Comparison of ENCODE assay signal across 18 cellular contexts in genomic region chr7:30201921-30202320, GRCh38.
A peak's percentile ranks its signal among the peaks of the same experiment; 100 is the strongest.
DNase-seq lines count a peak whose midpoint lies in the region; ATAC-seq, FAIRE-seq and TF ChIP-seq lines count a peak whose summit lies in the region.
"Had no signal": no experiment of that assay in that cellular context is flagged by ENCODE, and none has a peak within 500 bp of the region (broad histone marks: within the 10 kb centered on the region; RNA-seq: fewer than 3 reads in every experiment).

No MANE protein-coding gene starts in this region.

- peaks cover 5% of the 10 kb centered on the region for H3K36me3 Mint-ChIP-seq in brain

- peak; percentile 28 for ATAC-seq in HG03520 (IDR thresholded peaks at IDR 0.05; ENCODE audit: unreplicated experiment)
- no peak for ATAC-seq in GM18519 (IDR thresholded peaks at IDR 0.05; ENCODE audit: low FRiP score, unreplicated experiment)
- ATAC-seq: Panc1 had no signal

- peaks cover 0 to 16% (median 9%) of the 10 kb centered on the region in 6 donors for H3K4me1 ChIP-seq in spleen

- intact Hi-C loops in spleen (cut with DNase I; ENCODE audit: low total_unique reads) = no loop called here

- DNase-seq in GM12892 (ENCODE audit: insufficient read length) = no peak
- no peak for DNase-seq in spleen
- DNase-seq in GOT3 (lab: John Stamatoyannopoulos, UW) = no peak
- DNase-seq in NCI-H187 treated with DMSO at 0.1 percent for 48 hours (lab: John Stamatoyannopoulos, UW) = no peak
- DNase-seq: AML-193; Calu3; CD4-positive, alpha-beta T cell; H7; NCI-H1436 treated with DMSO at 0.1 percent for 48 hours; NCI-H226; NCI-H774; SHP77 treated with DMSO at 0.1 percent for 48 hours had no signal

- peak; percentile 17 for FAIRE-seq in GM12892 (lab: Jason Lieb, UNC)
- FAIRE-seq: G401.6, HTR-8/SVneo had no signal

- no peaks in the 10 kb centered on the region for H3K27me3 ChIP-seq in spleen (replicated peaks in 1 of 7)

- no peak for TF ChIP-seq POLR2A in GM12892 (IDR thresholded peaks at IDR 0.05; ENCODE audit: low read depth, low read length)
- no peak for TF ChIP-seq POLR2A in spleen (IDR thresholded peaks at IDR 0.05)

- no peak overlapping the region for H3K4me3 Mint-ChIP-seq in brain
- H3K4me3 Mint-ChIP-seq: CD4-positive, alpha-beta T cell had no signal

- 77 to 97% (median 82%) methylated on average over 2 of the region's 2 CpGs for WGBS in spleen, 5 donors

- H3K27ac ChIP-seq in spleen = peak overlapping the region in 5 of 8 donors; percentile 12 to 70 (median 52)

- H3K27ac Mint-ChIP-seq in brain = peak overlapping the region in 3 of 5 experiments; percentile 27 to 68 (median 66)
- H3K27ac Mint-ChIP-seq: CD4-positive, alpha-beta T cell had no signal

- peaks cover 19% of the 10 kb centered on the region for H3K4me1 Mint-ChIP-seq in brain

- H3K9me3 ChIP-seq in spleen = peaks cover 0 to 7% (median 2%) of the 10 kb centered on the region in 8 donors

- peaks cover 8 to 21% (median 11%) of the 10 kb centered on the region in 5 experiments for H3K9me3 Mint-ChIP-seq in brain

- no peaks in the 10 kb centered on the region for H3K36me3 ChIP-seq in spleen

- TF ChIP-seq CTCF in brain (conservative IDR thresholded peaks at IDR 0.05) = no peak
- TF ChIP-seq CTCF in spleen (IDR thresholded peaks at IDR 0.05 in 8 of 11, conservative IDR thresholded peaks at IDR 0.05 in 3 of 11) = no peak

- H3K4me3 ChIP-seq in spleen = no peak overlapping the region

- peaks cover 4% of the 10 kb centered on the region for H3K27me3 Mint-ChIP-seq in brain
- H3K27me3 Mint-ChIP-seq: CD4-positive, alpha-beta T cell had no signal
